ENCODE assay signal across 1 cellular context in the genomic region with DNA sequence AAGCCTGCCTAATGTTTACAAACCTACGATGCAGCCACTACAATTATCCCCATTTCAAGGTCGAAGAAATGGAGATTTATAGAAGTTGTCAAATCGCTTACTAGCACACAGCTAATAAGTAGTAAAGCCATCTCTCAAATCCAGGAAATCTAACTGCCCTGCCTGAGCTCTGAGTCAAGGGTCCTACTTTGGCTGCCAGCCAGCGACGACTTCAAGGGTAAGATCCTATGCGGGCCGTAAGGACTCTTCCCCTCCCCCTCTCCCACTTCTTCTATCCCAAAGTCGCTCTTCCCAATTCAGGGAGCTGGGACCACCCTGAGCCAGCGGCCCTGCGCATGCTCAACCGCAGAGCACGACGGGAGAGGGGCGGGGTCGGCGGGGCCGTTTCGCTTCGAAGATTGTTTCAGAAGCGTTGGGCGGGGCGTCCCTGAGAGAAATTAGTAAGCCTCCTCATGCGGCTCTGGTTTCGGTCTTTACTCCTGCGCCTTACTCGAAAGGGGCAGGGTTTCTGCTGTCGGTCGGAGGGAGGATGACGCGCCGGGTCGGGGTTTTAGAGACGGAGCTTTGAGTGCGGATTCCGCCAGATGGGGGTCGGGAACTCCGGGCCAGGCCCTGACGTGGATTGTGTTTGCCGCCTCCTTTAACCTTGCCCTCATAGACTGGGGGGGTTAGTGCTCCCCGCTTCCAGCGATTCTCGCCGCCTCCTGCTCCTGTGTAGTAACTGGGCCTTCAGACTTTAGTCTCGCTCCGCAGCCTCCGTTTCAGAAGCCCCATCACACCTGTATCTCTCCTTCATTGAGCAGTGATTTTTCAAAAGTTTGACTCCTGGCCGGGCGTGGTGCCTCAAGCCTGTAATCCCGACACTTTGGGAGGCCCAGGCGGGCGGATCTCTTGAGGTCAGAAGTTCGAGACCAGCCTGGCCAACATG.
A peak's percentile ranks its signal among the peaks of the same experiment; 100 is the strongest.
TF ChIP-seq lines count a peak whose summit lies in the region.

A gene (plus strand): TSS at position 383 of the 928 bp plus-strand sequence. CDS start 14,603 bp downstream, outside the sequence.

TF ChIP-seq in HEK293, 187 proteins besides CTCF, POLR2A, EP300 and RAD21 (continued from another document):
- TF ChIP-seq ZBTB17 (tag by site-specific recombination; IDR thresholded peaks at IDR 0.05) (peak; percentile 91), ZSCAN30 (tag by site-specific recombination; IDR thresholded peaks at IDR 0.05) (no peak; the same call in 1 of the 2 replicates), ZNF658 (tag by site-specific recombination; IDR thresholded peaks at IDR 0.05) (no peak)
TF ChIP-seq in HEK293: peak in this region for 40.
